In the genomic region with DNA sequence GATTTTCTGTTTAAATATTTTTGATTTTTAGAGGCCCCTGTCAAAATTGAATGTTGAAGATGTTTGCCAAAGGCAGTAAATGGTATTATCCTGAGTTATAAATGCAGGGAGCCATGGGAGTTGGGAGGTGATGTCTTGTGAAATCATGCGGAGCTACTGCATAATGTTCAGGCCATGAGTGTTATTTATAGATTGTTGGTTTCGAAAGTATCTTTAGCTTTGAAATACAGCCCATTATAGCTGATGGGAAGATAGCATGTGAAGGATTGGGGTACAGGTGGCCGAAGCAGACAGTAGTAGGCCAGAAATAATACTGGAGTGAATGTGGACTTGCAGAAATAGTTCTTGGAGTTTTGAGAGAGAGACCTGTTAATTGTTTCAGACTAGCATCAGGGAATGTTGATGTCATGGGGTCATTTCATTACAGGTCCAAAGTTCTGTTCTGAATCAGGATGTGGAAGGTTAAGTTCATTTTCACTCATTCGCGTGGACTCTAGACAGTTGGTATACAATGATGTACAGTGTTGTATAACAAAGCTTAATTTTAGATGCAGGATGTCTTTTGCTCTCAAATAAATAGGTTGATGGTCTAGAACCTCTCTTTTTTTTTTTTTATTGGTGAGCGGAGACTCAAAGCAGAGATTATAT, we compare ENCODE assay signal across 9 cellular contexts. TPM values are rescaled to one million over a fixed set of nuclear protein-coding genes. Genes with fewer than 3 reads are reported as not detected.
DNase-seq lines count a peak whose midpoint lies in the region; ATAC-seq and TF ChIP-seq lines count a peak whose summit lies in the region.
"Had no signal": no experiment of that assay in that cellular context is flagged by ENCODE, and none has a peak within 500 bp of the region (broad histone marks: within the 10 kb centered on the region; RNA-seq: fewer than 3 reads in every experiment).

No MANE protein-coding gene starts in this region.

- no peaks in the 10 kb centered on the region for H3K27me3 ChIP-seq in CD4-positive, alpha-beta T cell (ENCODE audit: control insufficient read depth, insufficient read depth, low read length)

- intact Hi-C loops in CD4-positive, alpha-beta T cell (cut with DNase I, micrococcal nuclease): loop anchor here (1.0 to 5.0 kb wide), 3 partner anchors 62 to 249 kb away; partner anchors contain the start of gene AKNA (in 1 of the 2)
- intact Hi-C loops in dendritic cell treated with granulocyte-macrophage colony-stimulating factor and Interleukin-4, amounts not matched to agents 40 ng/mL and 50 ng/mL, for 4 days (cut with micrococcal nuclease): no loop called here

- H3K36me3 Mint-ChIP-seq in CD4-positive, alpha-beta T cell (ENCODE audit: low read depth): peaks cover 75% of the 10 kb centered on the region
- peaks cover 73% of the 10 kb centered on the region for H3K36me3 Mint-ChIP-seq in dendritic cell treated with granulocyte-macrophage colony-stimulating factor and Interleukin-4, amounts not matched to agents 40 ng/mL and 50 ng/mL, for 4 days (ENCODE audit: low read depth)
- H3K36me3 Mint-ChIP-seq in natural killer cell treated with Interleukin-12 subunit alpha and Interleukin-12 subunit beta and Interleukin-15 and Interleukin-18, amount 100 ng/mL, for 72 hours: peaks cover 26% of the 10 kb centered on the region

- H3K27me3 Mint-ChIP-seq in CD4-positive, alpha-beta T cell: no peaks in the 10 kb centered on the region
- no peaks in the 10 kb centered on the region for H3K27me3 Mint-ChIP-seq in dendritic cell treated with granulocyte-macrophage colony-stimulating factor and Interleukin-4, amounts not matched to agents 40 ng/mL and 50 ng/mL, for 4 days
- no peaks in the 10 kb centered on the region for H3K27me3 Mint-ChIP-seq in natural killer cell treated with Interleukin-12 subunit alpha and Interleukin-12 subunit beta and Interleukin-15 and Interleukin-18, amount 100 ng/mL, for 72 hours

- TF ChIP-seq CTCF in CD4-positive, alpha-beta T cell (IDR thresholded peaks at IDR 0.05): no peak

- no peaks in the 10 kb centered on the region for H3K9me3 ChIP-seq in CD4-positive, alpha-beta T cell (ENCODE audit: control insufficient read depth, low read length)

- ATAC-seq in CD4-positive, alpha-beta T cell (ENCODE audit: poor library complexity): no peak
- ATAC-seq in natural killer cell treated with Interleukin-12 subunit alpha and Interleukin-12 subunit beta and Interleukin-15 and Interleukin-18, amount 100 ng/mL, for 72 hours: no peak
- no peak for ATAC-seq in GM21528 (IDR thresholded peaks at IDR 0.05; ENCODE audit: low FRiP score, unreplicated experiment)

- no peak for DNase-seq in CD4-positive, alpha-beta T cell
- DNase-seq in NOMO-1 treated with DMSO at 0.1 percent for 48 hours (lab: John Stamatoyannopoulos, UW; ENCODE audit: unreplicated experiment) (peak; percentile 61), NCI-H1092 (lab: John Stamatoyannopoulos, UW) (no peak), NK-92 (lab: John Stamatoyannopoulos, UW; ENCODE audit: unreplicated experiment) (no peak), NCI-H187 (lab: John Stamatoyannopoulos, UW) (no peak)
- no peak for DNase-seq in natural killer cell treated with Interleukin-12 subunit alpha and Interleukin-12 subunit beta and Interleukin-15 and Interleukin-18, amount 100 ng/mL, for 72 hours (ENCODE audit: low spot score)
- DNase-seq: NCI-H1417 treated with DMSO at 0.1 percent for 48 hours had no signal

- H3K9me3 Mint-ChIP-seq in CD4-positive, alpha-beta T cell: no peaks in the 10 kb centered on the region
- H3K9me3 Mint-ChIP-seq in dendritic cell treated with granulocyte-macrophage colony-stimulating factor and Interleukin-4, amounts not matched to agents 40 ng/mL and 50 ng/mL, for 4 days: no peaks in the 10 kb centered on the region
- H3K9me3 Mint-ChIP-seq in natural killer cell treated with Interleukin-12 subunit alpha and Interleukin-12 subunit beta and Interleukin-15 and Interleukin-18, amount 100 ng/mL, for 72 hours: no peaks in the 10 kb centered on the region

- peak overlapping the region; percentile 73 for H3K27ac ChIP-seq in CD4-positive, alpha-beta T cell (ENCODE audit: low read depth, low read length)

- peak overlapping the region; percentile 74 for H3K4me3 Mint-ChIP-seq in CD4-positive, alpha-beta T cell
- peak overlapping the region; percentile 55 for H3K4me3 Mint-ChIP-seq in dendritic cell treated with granulocyte-macrophage colony-stimulating factor and Interleukin-4, amounts not matched to agents 40 ng/mL and 50 ng/mL, for 4 days
- peak overlapping the region; percentile 71 for H3K4me3 Mint-ChIP-seq in natural killer cell treated with Interleukin-12 subunit alpha and Interleukin-12 subunit beta and Interleukin-15 and Interleukin-18, amount 100 ng/mL, for 72 hours

- H3K4me1 Mint-ChIP-seq in CD4-positive, alpha-beta T cell (ENCODE audit: low read depth): peaks cover 77% of the 10 kb centered on the region
- H3K4me1 Mint-ChIP-seq in dendritic cell treated with granulocyte-macrophage colony-stimulating factor and Interleukin-4, amounts not matched to agents 40 ng/mL and 50 ng/mL, for 4 days (ENCODE audit: low read depth): peaks cover 58% of the 10 kb centered on the region
- peaks cover 56 to 57% of the 10 kb centered on the region in 2 donors for H3K4me1 Mint-ChIP-seq in natural killer cell treated with Interleukin-12 subunit alpha and Interleukin-12 subunit beta and Interleukin-15 and Interleukin-18, amount 100 ng/mL, for 72 hours (ENCODE audit: low read depth in 2 of 2)

- CTCF ChIA-PET in CD4-positive, alpha-beta T cell (lab: Charles Lee): interaction anchor here (1.3 to 3.7 kb wide), 5 partner anchors 13 to 62 kb away, joined by 7 to 38 read pairs (median 12); partner anchors contain the start of gene TMEM268

- POLR2A ChIA-PET in CD4-positive, alpha-beta T cell (lab: Charles Lee): interaction anchor here (0.6 to 3.8 kb wide), 14 partner anchors 9 to 375 kb away, joined by 3 to 113 read pairs (median 9); partner anchors contain the start of genes AKNA, TMEM268 and WHRN

- peak overlapping the region; percentile 83 for H3K27ac Mint-ChIP-seq in CD4-positive, alpha-beta T cell
- peak overlapping the region; percentile 70 for H3K27ac Mint-ChIP-seq in dendritic cell treated with granulocyte-macrophage colony-stimulating factor and Interleukin-4, amounts not matched to agents 40 ng/mL and 50 ng/mL, for 4 days
- H3K27ac Mint-ChIP-seq in natural killer cell treated with Interleukin-12 subunit alpha and Interleukin-12 subunit beta and Interleukin-15 and Interleukin-18, amount 100 ng/mL, for 72 hours: peak overlapping the region; percentile 78 to 91

RNA-seq across cellular contexts. Expression of gene ATP6V1G1, which starts 3.8 kb away (rescaled TPM):
- 100 to 1,000 TPM; 144 to 148 TPM for total RNA-seq in CD4-positive, alpha-beta T cell
- 10 to 100 TPM; 21.2 to 33.4 TPM for total RNA-seq in natural killer cell treated with Interleukin-12 subunit alpha and Interleukin-12 subunit beta and Interleukin-15 and Interleukin-18, amount 100 ng/mL, for 72 hours

RNA-seq across cellular contexts. Expression of gene TMEM268, which starts 19.8 kb away (rescaled TPM):
- 1 to 10 TPM; 8.1 to 9.8 TPM for total RNA-seq in CD4-positive, alpha-beta T cell
- 10 to 100 TPM; 14.6 to 24.2 TPM for total RNA-seq in natural killer cell treated with Interleukin-12 subunit alpha and Interleukin-12 subunit beta and Interleukin-15 and Interleukin-18, amount 100 ng/mL, for 72 hours

Comparison
In these comparisons a context has a peak if more than half of its experiments do, and no peak if none do; other contexts are left out.
1. RNA of gene ATP6V1G1, which starts 3.8 kb away (total RNA-seq): 144 to 148 TPM in CD4-positive, alpha-beta T cell; 21.2 to 33.4 TPM in natural killer cell treated with Interleukin-12 subunit alpha and Interleukin-12 subunit beta and Interleukin-15 and Interleukin-18, amount 100 ng/mL, for 72 hours; every median in the first group is over 4 times any median in the second.
2. Peak in every context shown above with its lines, with median percentiles within 50 percentile points of each other: H3K27ac Mint-ChIP-seq and H3K4me3 Mint-ChIP-seq.